15 cellular contexts compared by ENCODE assay signal in genomic region chr6:75117701-75118100, GRCh38.
"Had no signal": no experiment of that assay in that cellular context is flagged by ENCODE, and none has a peak within 500 bp of the region (broad histone marks: within the 10 kb centered on the region; RNA-seq: fewer than 3 reads in every experiment).

No MANE protein-coding gene starts in this region.

- H3K27me3 ChIP-seq: pancreas, tibial nerve had no signal

- H3K36me3 ChIP-seq: pancreas had no signal

- DNase-seq: activated CD4-positive, alpha-beta T cell treated with anti-CD3 and anti-CD28 coated beads for 4 hours; activated CD8-positive, alpha-beta memory T cell treated with anti-CD3 and anti-CD28 coated beads, Interleukin-2, amount 50 U/mL, for 4 hours; activated CD8-positive, alpha-beta T cell treated with anti-CD3 and anti-CD28 coated beads, Interleukin-2, amount 10 ng/mL, durations not matched to agents 7 days and 5 days; activated naive CD8-positive, alpha-beta T cell treated with anti-CD3 and anti-CD28 coated beads for 36 hours; central memory CD4-positive, alpha-beta T cell; effector memory CD4-positive, alpha-beta T cell; islet precursor cell; mammary epithelial cell; pancreas; stimulated activated CD4-positive, alpha-beta T cell treated with anti-CD3 and anti-CD28 coated beads, Interleukin-15, amount 100 ng/mL, for 24 hours; stimulated activated CD4-positive, alpha-beta T cell treated with anti-CD3 and anti-CD28 coated beads, Interleukin-4, amount 100 ng/mL, for 1 hour; stimulated activated naive B cell treated with anti-CD40 and anti-IgM and Interleukin-4, amounts not matched to agents 10 μg/mL and 1 μg/mL and 100 μg/mL, for 72 hours; T-helper 2 cell had no signal

- H3K27ac ChIP-seq: pancreas, tibial nerve had no signal

- ATAC-seq: activated CD8-positive, alpha-beta T cell treated with anti-CD3 and anti-CD28 coated beads, Interleukin-2, amount 10 ng/mL, durations not matched to agents 7 days and 5 days; left lobe of liver; pancreas; stimulated activated naive B cell treated with anti-CD40 and anti-IgM and Interleukin-4, amounts not matched to agents 10 μg/mL and 1 μg/mL and 100 μg/mL, for 72 hours had no signal

- H3K4me3 ChIP-seq: pancreas, tibial nerve had no signal

- H3K9me3 ChIP-seq: pancreas, tibial nerve had no signal
